Comparison of ENCODE assay signal across 7 cellular contexts in genomic region chr2:55693181-55694125, GRCh38.
DNase-seq lines count a peak whose midpoint lies in the region; ATAC-seq, FAIRE-seq and TF ChIP-seq lines count a peak whose summit lies in the region.

Gene PNPT1, minus strand, starts transcription at chr2:55693844. Its CDS starts 21 bp downstream, at chr2:55693823.

- peak; percentile 98 for DNase-seq in GM18507 (ENCODE audit: extremely low spot score, insufficient read length, low read depth)
- peak; percentile 73 for DNase-seq in NCI-H2029 treated with DMSO at 0.1 percent for 48 hours (lab: John Stamatoyannopoulos, UW)
- DNase-seq in T-helper 9 cell, result peak; percentile 82
- peak; percentile 94 for DNase-seq in astrocyte of the spinal cord (ENCODE audit: low read depth, low spot score)
- peak; percentile 93 to 94 for DNase-seq in hippocampal formation (lab: John Stamatoyannopoulos, UW)
- DNase-seq in retinal pigment epithelial cell (ENCODE audit: low read depth), result peak; percentile 56

- TF ChIP-seq CTCF in astrocyte of the spinal cord (IDR thresholded peaks at IDR 0.05; ENCODE audit: low read depth, low read length), result no peak
- no peak for TF ChIP-seq CTCF in retinal pigment epithelial cell (conservative IDR thresholded peaks at IDR 0.05; ENCODE audit: low read depth, low read length)

- H3K4me3 ChIP-seq in astrocyte of the spinal cord (ENCODE audit: low read depth, low read length) (peak within 1 kb of the TSS; percentile 99), retinal pigment epithelial cell (ENCODE audit: low read length) (peak within 1 kb of the TSS; percentile 99)

- ATAC-seq in HG02981 (IDR thresholded peaks at IDR 0.05; ENCODE audit: unreplicated experiment), result peak; percentile 100

- peak; percentile 100 for FAIRE-seq in GM18507 (lab: Jason Lieb, UNC)

- in situ Hi-C loops in astrocyte of the spinal cord (cut with HindIII; ENCODE audit: low sequenced_read_pairs), result no loop called here

Comparison
In these comparisons a context has a peak if more than half of its experiments do, and no peak if none do; other contexts are left out.
1. Peak in every context shown above with its lines: DNase-seq, ATAC-seq and H3K4me3 ChIP-seq.